ENCODE assay signal across 1 cellular context in genomic region chr16:75062944-75063444, GRCh38.
TF ChIP-seq lines count a peak whose summit lies in the region.

No MANE protein-coding gene starts in this region.

TF ChIP-seq in K562, 482 proteins besides CTCF, POLR2A, EP300 and RAD21 (continued from another document):
- no peak for TF ChIP-seq SIN3A (IDR thresholded peaks at IDR 0.05; ENCODE audit: borderline replicate concordance in 2 of 2, control insufficient read depth in 1 of 2, low read depth in 2 of 2, low read length in 2 of 2)
- TF ChIP-seq FOXK2 (conservative IDR thresholded peaks at IDR 0.05 in 1 of 2, IDR thresholded peaks at IDR 0.05 in 1 of 2; ENCODE audit: low read depth in 2 of 2): no peak
- TF ChIP-seq YBX1 (IDR thresholded peaks at IDR 0.05): no peak
- no peak for TF ChIP-seq PATZ1 (CRISPR knock-in tag; IDR thresholded peaks at IDR 0.05; ENCODE audit: borderline replicate concordance)
- no peak for TF ChIP-seq TAF1 (IDR thresholded peaks at IDR 0.05; ENCODE audit: control insufficient read depth, extremely low read depth, insufficient read depth, low read length, severe bottlenecking)
- no peak for TF ChIP-seq FOXP4 (CRISPR knock-in tag; IDR thresholded peaks at IDR 0.05; ENCODE audit: borderline replicate concordance)
- no peak for TF ChIP-seq HMG20B (CRISPR knock-in tag; IDR thresholded peaks at IDR 0.05)
- TF ChIP-seq MECOM (CRISPR knock-in tag; IDR thresholded peaks at IDR 0.05): no peak
- TF ChIP-seq ERF (CRISPR knock-in tag; IDR thresholded peaks at IDR 0.05): no peak
- TF ChIP-seq SIN3B (IDR thresholded peaks at IDR 0.05; ENCODE audit: low read depth): no peak
- TF ChIP-seq CHAMP1 (IDR thresholded peaks at IDR 0.05): no peak
- no peak for TF ChIP-seq PCBP1 (IDR thresholded peaks at IDR 0.05; ENCODE audit: low read depth, low read length, poor library complexity, severe bottlenecking)
- no peak for TF ChIP-seq NFATC3 (IDR thresholded peaks at IDR 0.05)
- no peak for TF ChIP-seq KDM2B (CRISPR knock-in tag; IDR thresholded peaks at IDR 0.05)
- TF ChIP-seq TCF7 (IDR thresholded peaks at IDR 0.05; ENCODE audit: borderline replicate concordance): no peak
- TF ChIP-seq ETS1 (conservative IDR thresholded peaks at IDR 0.05; ENCODE audit: control insufficient read depth, low read depth, low read length): no peak
- TF ChIP-seq PRPF4 (IDR thresholded peaks at IDR 0.05; ENCODE audit: insufficient read depth, low read depth, low read length, poor library complexity, severe bottlenecking): no peak
- TF ChIP-seq NR2F6 (CRISPR knock-in tag; IDR thresholded peaks at IDR 0.05): no peak
- no peak for TF ChIP-seq E2F6 (IDR thresholded peaks at IDR 0.05; ENCODE audit: borderline replicate concordance in 1 of 2, extremely low read depth in 1 of 2, insufficient read depth in 1 of 2, insufficient read length in 1 of 2, low read depth in 1 of 2, low read length in 1 of 2, poor library complexity in 1 of 2, severe bottlenecking in 1 of 2)
- no peak for TF ChIP-seq PHTF2 (CRISPR knock-in tag; IDR thresholded peaks at IDR 0.05)
- no peak for TF ChIP-seq MYBL2 (IDR thresholded peaks at IDR 0.05; ENCODE audit: low read depth)
- TF ChIP-seq MYBL2 (CRISPR knock-in tag; IDR thresholded peaks at IDR 0.05; ENCODE audit: borderline replicate concordance): no peak
